1 cellular context compared by ENCODE assay signal in the genomic region with DNA sequence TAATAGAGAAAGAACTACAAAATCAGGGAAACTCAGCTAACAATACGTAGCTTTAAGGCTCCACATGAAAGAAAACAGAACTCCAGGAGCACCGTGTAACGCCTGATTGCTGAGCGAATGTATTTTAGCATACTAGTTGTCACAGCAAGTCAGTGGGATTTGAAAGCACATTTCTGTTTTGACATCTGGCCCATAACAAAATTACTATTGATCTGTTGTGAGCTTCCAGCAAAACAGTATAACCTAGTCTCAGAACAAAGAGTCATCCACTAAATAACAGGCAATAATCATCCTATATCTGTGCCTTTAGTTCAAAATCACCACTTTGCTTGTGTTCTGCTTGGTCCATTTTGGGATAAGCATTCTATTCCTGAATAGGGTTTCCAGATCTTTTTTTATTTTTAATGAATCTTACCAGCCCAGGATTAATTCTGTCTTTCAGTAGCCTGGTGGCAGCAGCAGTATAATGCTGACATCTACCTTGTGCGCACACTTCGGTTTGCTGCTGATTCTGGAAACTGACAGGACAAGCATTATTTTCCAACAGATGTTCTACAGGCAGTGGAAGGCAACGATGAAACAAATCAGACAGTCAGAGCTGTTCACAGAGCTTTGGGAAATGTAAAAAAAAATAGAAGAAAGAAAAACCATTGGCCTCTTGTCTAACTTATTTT.
TF ChIP-seq lines count a peak whose summit lies in the region.

No MANE protein-coding gene starts in this region.

TF ChIP-seq in HepG2, 621 proteins besides CTCF, POLR2A, EP300 and RAD21:
- TF ChIP-seq, protein P1, sequence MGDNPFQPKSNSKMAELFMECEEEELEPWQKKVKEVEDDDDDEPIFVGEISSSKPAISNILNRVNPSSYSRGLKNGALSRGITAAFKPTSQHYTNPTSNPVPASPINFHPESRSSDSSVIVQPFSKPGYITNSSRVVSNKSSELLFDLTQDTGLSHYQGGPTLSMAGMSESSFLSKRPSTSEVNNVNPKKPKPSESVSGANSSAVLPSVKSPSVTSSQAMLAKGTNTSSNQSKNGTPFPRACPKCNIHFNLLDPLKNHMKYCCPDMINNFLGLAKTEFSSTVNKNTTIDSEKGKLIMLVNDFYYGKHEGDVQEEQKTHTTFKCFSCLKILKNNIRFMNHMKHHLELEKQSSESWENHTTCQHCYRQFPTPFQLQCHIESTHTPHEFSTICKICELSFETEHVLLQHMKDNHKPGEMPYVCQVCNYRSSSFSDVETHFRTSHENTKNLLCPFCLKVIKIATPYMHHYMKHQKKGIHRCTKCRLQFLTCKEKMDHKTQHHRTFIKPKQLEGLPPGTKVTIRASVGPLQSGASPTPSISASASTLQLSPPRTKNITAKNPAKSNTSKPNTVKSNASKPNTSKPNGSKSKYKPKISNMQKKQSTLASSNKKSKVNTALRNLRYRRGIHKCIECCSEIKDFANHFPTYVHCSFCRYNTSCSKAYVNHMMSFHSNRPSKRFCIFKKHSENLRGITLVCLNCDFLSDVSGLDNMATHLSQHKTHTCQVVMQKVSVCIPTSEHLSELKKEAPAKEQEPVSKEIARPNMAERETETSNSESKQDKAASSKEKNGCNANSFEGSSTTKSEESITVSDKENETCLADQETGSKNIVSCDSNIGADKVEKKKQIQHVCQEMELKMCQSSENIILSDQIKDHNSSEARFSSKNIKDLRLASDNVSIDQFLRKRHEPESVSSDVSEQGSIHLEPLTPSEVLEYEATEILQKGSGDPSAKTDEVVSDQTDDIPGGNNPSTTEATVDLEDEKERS (CRISPR knock-in tag; IDR thresholded peaks at IDR 0.05): no peak
- no peak for TF ChIP-seq MATR3 (CRISPR knock-in tag; IDR thresholded peaks at IDR 0.05)
- TF ChIP-seq, protein P2, sequence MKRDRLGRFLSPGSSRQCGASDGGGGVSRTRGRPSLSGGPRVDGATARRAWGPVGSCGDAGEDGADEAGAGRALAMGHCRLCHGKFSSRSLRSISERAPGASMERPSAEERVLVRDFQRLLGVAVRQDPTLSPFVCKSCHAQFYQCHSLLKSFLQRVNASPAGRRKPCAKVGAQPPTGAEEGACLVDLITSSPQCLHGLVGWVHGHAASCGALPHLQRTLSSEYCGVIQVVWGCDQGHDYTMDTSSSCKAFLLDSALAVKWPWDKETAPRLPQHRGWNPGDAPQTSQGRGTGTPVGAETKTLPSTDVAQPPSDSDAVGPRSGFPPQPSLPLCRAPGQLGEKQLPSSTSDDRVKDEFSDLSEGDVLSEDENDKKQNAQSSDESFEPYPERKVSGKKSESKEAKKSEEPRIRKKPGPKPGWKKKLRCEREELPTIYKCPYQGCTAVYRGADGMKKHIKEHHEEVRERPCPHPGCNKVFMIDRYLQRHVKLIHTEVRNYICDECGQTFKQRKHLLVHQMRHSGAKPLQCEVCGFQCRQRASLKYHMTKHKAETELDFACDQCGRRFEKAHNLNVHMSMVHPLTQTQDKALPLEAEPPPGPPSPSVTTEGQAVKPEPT (CRISPR knock-in tag; IDR thresholded peaks at IDR 0.05; ENCODE audit: low read depth): no peak
- TF ChIP-seq KDM5B (CRISPR knock-in tag; IDR thresholded peaks at IDR 0.05; ENCODE audit: borderline replicate concordance): no peak
- no peak for TF ChIP-seq PITX1 (CRISPR knock-in tag; IDR thresholded peaks at IDR 0.05)
- no peak for TF ChIP-seq MAFK (conservative IDR thresholded peaks at IDR 0.05 in 1 of 2, IDR thresholded peaks at IDR 0.05 in 1 of 2; ENCODE audit: low read length in 2 of 2)
- TF ChIP-seq BHLHE40 (IDR thresholded peaks at IDR 0.05; ENCODE audit: low read length): no peak
- no peak for TF ChIP-seq TOE1 (CRISPR knock-in tag; IDR thresholded peaks at IDR 0.05)
